In the genomic region with DNA sequence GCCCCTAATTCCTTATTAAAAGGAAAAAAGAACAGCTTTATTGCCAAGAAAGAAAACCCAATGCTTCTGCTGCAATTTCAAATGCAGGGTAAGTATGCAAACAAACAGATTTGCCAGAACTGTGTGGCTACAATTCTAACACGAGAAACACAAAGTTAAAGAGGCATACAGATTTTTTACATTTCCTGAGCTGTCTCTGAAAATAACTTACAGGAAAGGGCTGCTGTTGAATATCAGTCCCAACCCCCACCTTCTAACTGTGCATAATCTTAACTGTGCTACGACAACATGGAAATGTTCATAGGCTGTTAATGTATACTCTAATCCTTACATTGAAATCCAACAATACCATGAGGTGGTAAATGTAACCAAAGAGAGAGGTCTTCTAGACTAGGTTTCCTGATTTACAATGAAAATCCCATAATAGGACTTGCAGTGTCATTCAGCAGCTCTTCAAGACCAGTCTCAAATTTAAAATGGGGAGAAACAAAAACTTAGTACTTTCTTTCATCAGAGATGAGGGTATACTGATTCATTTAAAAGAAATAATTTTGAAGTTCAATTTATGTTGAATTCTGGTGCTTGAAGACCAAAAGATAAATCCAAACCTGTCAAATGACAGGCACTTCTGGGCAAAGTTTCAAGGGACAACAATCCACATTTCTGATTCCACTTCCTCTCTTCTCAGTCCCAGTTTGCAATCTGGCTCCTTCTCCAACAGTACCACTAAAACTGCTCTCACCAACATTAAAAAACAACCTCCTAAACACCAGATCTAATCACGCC, we compare ENCODE assay signal across 1 cellular context.
TF ChIP-seq lines count a peak whose summit lies in the region.

No MANE protein-coding gene starts in this region.

TF ChIP-seq in H1, 55 proteins besides CTCF, POLR2A, EP300 and RAD21:
- TF ChIP-seq CHD7 (IDR thresholded peaks at IDR 0.05; ENCODE audit: insufficient replicate concordance, low read length): no peak
- TF ChIP-seq TAF7 (optimal IDR thresholded peaks at IDR 0.05; ENCODE audit: borderline replicate concordance, low read depth, low read length): no peak
- TF ChIP-seq, protein P1, sequence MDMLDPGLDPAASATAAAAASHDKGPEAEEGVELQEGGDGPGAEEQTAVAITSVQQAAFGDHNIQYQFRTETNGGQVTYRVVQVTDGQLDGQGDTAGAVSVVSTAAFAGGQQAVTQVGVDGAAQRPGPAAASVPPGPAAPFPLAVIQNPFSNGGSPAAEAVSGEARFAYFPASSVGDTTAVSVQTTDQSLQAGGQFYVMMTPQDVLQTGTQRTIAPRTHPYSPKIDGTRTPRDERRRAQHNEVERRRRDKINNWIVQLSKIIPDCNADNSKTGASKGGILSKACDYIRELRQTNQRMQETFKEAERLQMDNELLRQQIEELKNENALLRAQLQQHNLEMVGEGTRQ (IDR thresholded peaks at IDR 0.05; ENCODE audit: low read length): no peak
- no peak for TF ChIP-seq BCL11A (IDR thresholded peaks at IDR 0.05; ENCODE audit: low read depth in 2 of 2, low read length in 2 of 2)
- TF ChIP-seq BRCA1 (IDR thresholded peaks at IDR 0.05; ENCODE audit: low read depth, low read length): no peak
- TF ChIP-seq SP2 (IDR thresholded peaks at IDR 0.05; ENCODE audit: low read length): no peak
- TF ChIP-seq POU5F1 (IDR thresholded peaks at IDR 0.05; ENCODE audit: low read depth, low read length): no peak
- no peak for TF ChIP-seq CREB1 (IDR thresholded peaks at IDR 0.05)
- no peak for TF ChIP-seq FOSL1 (IDR thresholded peaks at IDR 0.05; ENCODE audit: insufficient read depth, low read depth, low read length)
- no peak for TF ChIP-seq RBBP5 (IDR thresholded peaks at IDR 0.05; ENCODE audit: borderline replicate concordance, low read depth, low read length)
- no peak for TF ChIP-seq HDAC6 (IDR thresholded peaks at IDR 0.05; ENCODE audit: low read depth, low read length)
- no peak for TF ChIP-seq CBX5 (IDR thresholded peaks at IDR 0.05; ENCODE audit: low read depth, low read length)
- TF ChIP-seq EZH2 (IDR thresholded peaks at IDR 0.05; ENCODE audit: low read depth, low read length, severe bottlenecking): no peak
- no peak for TF ChIP-seq RFX5 (IDR thresholded peaks at IDR 0.05; ENCODE audit: borderline replicate concordance, low read depth, low read length)
- no peak for TF ChIP-seq RNF2 (IDR thresholded peaks at IDR 0.05; ENCODE audit: borderline replicate concordance, low read depth, low read length, missing control alignments, poor library complexity, severe bottlenecking)
- no peak for TF ChIP-seq JUN (IDR thresholded peaks at IDR 0.05; ENCODE audit: low read depth, low read length)
- no peak for TF ChIP-seq YY1 (IDR thresholded peaks at IDR 0.05; ENCODE audit: low read depth, low read length)
- no peak for TF ChIP-seq NANOG (IDR thresholded peaks at IDR 0.05; ENCODE audit: insufficient read depth, low read depth, low read length, poor library complexity, severe bottlenecking)
- no peak for TF ChIP-seq TBP (IDR thresholded peaks at IDR 0.05; ENCODE audit: low read depth, low read length)
